In the genomic region with DNA sequence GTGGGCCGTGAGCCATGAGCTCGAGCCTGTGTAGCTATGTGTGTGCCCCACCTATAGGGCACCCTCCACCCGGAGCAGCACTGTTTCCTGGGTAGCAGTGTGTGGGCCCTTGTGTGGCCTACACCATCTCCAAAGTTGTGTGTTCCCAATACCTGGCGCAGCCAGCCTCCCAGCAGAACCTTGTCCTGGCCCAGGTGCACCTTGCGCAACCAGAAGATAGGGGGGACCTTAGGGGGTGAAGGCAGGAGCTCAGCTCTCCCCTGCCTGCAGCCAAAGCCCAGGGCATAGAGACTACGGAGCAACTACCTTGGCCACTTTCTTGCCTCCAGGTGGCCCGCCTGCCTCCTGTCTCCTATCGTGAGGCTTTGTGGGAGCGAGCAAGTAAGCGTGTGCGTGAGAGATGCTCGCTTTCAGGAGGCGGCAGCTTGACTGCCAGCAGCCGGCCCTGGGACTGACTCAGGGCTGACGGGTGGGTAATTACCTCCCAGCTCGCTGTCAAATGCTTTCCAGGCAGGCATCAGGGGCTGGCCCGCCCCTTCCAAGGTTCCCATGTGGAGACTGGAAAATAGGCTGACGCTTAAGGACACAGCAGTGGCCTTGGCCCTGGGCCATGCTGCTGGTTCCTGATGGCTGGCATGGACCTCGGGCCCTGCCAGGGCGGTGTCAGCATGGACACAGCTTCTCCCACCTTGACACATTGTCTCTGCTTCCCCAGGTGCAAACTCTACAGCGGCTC, we compare ENCODE assay signal across 1 cellular context.
TF ChIP-seq lines count a peak whose summit lies in the region.

No MANE protein-coding gene starts in this region.

TF ChIP-seq in H1, 55 proteins besides CTCF, POLR2A, EP300 and RAD21:
- TF ChIP-seq TEAD4 (IDR thresholded peaks at IDR 0.05; ENCODE audit: low read depth, low read length) (no peak), POLR2AphosphoS5 (IDR thresholded peaks at IDR 0.05; ENCODE audit: low read depth, low read length) (0 out of 2 replicates have a peak, but pooled peaks have one; percentile 6), GTF2F1 (IDR thresholded peaks at IDR 0.05; ENCODE audit: borderline replicate concordance, low read depth, low read length) (no peak), SP1 (IDR thresholded peaks at IDR 0.05; ENCODE audit: low read depth, low read length) (no peak)
- TF ChIP-seq, protein P1, sequence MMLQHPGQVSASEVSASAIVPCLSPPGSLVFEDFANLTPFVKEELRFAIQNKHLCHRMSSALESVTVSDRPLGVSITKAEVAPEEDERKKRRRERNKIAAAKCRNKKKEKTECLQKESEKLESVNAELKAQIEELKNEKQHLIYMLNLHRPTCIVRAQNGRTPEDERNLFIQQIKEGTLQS (IDR thresholded peaks at IDR 0.05; ENCODE audit: insufficient read depth, low read depth, low read length) = no peak
